Comparison of ENCODE assay signal across 8 cellular contexts in genomic region chr15:58770857-58771620, GRCh38. TPM values are rescaled to one million over a fixed set of nuclear protein-coding genes. Genes with fewer than 3 reads are reported as not detected.
DNase-seq lines count a peak whose midpoint lies in the region; ATAC-seq and TF ChIP-seq lines count a peak whose summit lies in the region.

Gene MINDY2 (plus strand): TSS chr15:58771302. CDS start chr15:58771396, 94 bp downstream.

- peak within 1 kb of the TSS; percentile 89 for H3K9ac ChIP-seq in fibroblast of lung (ENCODE audit: insufficient read depth, low read length)

- intact Hi-C loops in naive thymus-derived CD4-positive, alpha-beta T cell (cut with micrococcal nuclease) = loop anchor here (1.0 to 10.0 kb wide), 11 partner anchors 22 to 918 kb away; partner anchors contain the start of genes ADAM10 (in 2 of the 2), BNIP2 (in 2 of the 2), RNF111 (in 2 of the 2) and SLTM (in 2 of the 2)

- CTCF ChIA-PET in RWPE1 (lab: Yijun Ruan, JAX) = interaction anchor here (0.6 to 1.4 kb wide), 7 partner anchors 21 to 878 kb away, joined by 3 to 10 read pairs (median 4); no protein-coding TSS in a partner anchor
- CTCF ChIA-PET in naive thymus-derived CD4-positive, alpha-beta T cell (lab: Charles Lee) = interaction anchor here (0.6 to 1.5 kb wide), 7 partner anchors 11 to 543 kb away, joined by 3 to 8 read pairs (median 4); partner anchors contain the start of gene ADAM10

- TF ChIP-seq CTCF in LNCaP clone FGC (IDR thresholded peaks at IDR 0.05; ENCODE audit: control insufficient read depth, extremely low read depth, insufficient read depth) (peak; percentile 37), RWPE1 (conservative IDR thresholded peaks at IDR 0.05; ENCODE audit: low read depth) (peak; percentile 32; the same call in 1 of the 2 replicates), fibroblast of lung (conservative IDR thresholded peaks at IDR 0.05 in 1 of 2, IDR thresholded peaks at IDR 0.05 in 1 of 2; ENCODE audit: low read depth in 1 of 2, low read length in 2 of 2) (peak in 1 of 2 donors; percentile 4)

- H3K4me3 ChIP-seq in LNCaP clone FGC (ENCODE audit: low read depth, low read length) = peak within 1 kb of the TSS; percentile 74
- peak within 1 kb of the TSS; percentile 85 to 97 (median 95) for H3K4me3 ChIP-seq in fibroblast of lung (replicated peaks in 1 of 4; ENCODE audit: control extremely low read depth in 1 of 4, insufficient read depth in 1 of 4, low read depth in 3 of 4, low read length in 4 of 4)
- H3K4me3 ChIP-seq in naive thymus-derived CD4-positive, alpha-beta T cell (ENCODE audit: low read length) = peak within 1 kb of the TSS; percentile 83

- H3K4me2 ChIP-seq in fibroblast of lung (ENCODE audit: extremely low read depth, insufficient read depth, low read length) = peak within 1 kb of the TSS; percentile 90

- H3K27me3 ChIP-seq in fibroblast of lung (ENCODE audit: control insufficient read depth, insufficient read depth, low read length) = no peaks in the 10 kb centered on the region
- no peaks in the 10 kb centered on the region for H3K27me3 ChIP-seq in naive thymus-derived CD4-positive, alpha-beta T cell (ENCODE audit: control insufficient read depth in 2 of 2, insufficient read depth in 2 of 2, low read length in 2 of 2)

- no peaks in the 10 kb centered on the region for H3K27me3 Mint-ChIP-seq in activated T-helper 17 cell treated with anti-CD3 and anti-CD28 coated beads, Interleukin-2, amount 50 U/mL, for 72 hours
- H3K27me3 Mint-ChIP-seq in naive thymus-derived CD4-positive, alpha-beta T cell = no peaks in the 10 kb centered on the region
- no peaks in the 10 kb centered on the region for H3K27me3 Mint-ChIP-seq in stimulated activated naive B cell treated with anti-CD40 and anti-IgM and Interleukin-4, amounts not matched to agents 10 μg/mL and 1 μg/mL and 100 μg/mL, for 72 hours

- no peaks in the 10 kb centered on the region for H3K36me3 ChIP-seq in fibroblast of lung (ENCODE audit: control insufficient read depth, insufficient read depth, low read length)
- H3K36me3 ChIP-seq in naive thymus-derived CD4-positive, alpha-beta T cell (ENCODE audit: control insufficient read depth in 2 of 3, insufficient read depth in 3 of 3, low read length in 3 of 3) = peaks cover 0 to 6% (median 0%) of the 10 kb centered on the region in 3 experiments

- H3K4me1 ChIP-seq in fibroblast of lung (ENCODE audit: control insufficient read depth, extremely low read depth, insufficient read depth, low read length) = peaks cover 2% of the 10 kb centered on the region
- peaks cover 24 to 32% of the 10 kb centered on the region in 2 donors for H3K4me1 ChIP-seq in naive thymus-derived CD4-positive, alpha-beta T cell (ENCODE audit: control insufficient read depth in 2 of 2, insufficient read depth in 2 of 2, low read length in 2 of 2)

- H3K79me2 ChIP-seq in fibroblast of lung (ENCODE audit: control insufficient read depth, insufficient read depth, low read length) = peaks cover 35% of the 10 kb centered on the region

- H3K36me3 Mint-ChIP-seq in activated T-helper 17 cell treated with anti-CD3 and anti-CD28 coated beads, Interleukin-2, amount 50 U/mL, for 72 hours (ENCODE audit: low read depth) = no peaks in the 10 kb centered on the region
- peaks cover 0 to 4% (median 0%) of the 10 kb centered on the region in 5 donors for H3K36me3 Mint-ChIP-seq in naive thymus-derived CD4-positive, alpha-beta T cell
- peaks cover 0 to 2% of the 10 kb centered on the region in 2 donors for H3K36me3 Mint-ChIP-seq in stimulated activated naive B cell treated with anti-CD40 and anti-IgM and Interleukin-4, amounts not matched to agents 10 μg/mL and 1 μg/mL and 100 μg/mL, for 72 hours

- DNase-seq in ELF-1 (ENCODE audit: low read depth, low spot score) (peak; percentile 100), GOT3 (lab: John Stamatoyannopoulos, UW) (peak; percentile 93), LNCaP clone FGC (ENCODE audit: low read depth) (peak; percentile 96), RWPE1 (ENCODE audit: low spot score) (peak; percentile 94), fibroblast of lung (ENCODE audit: low read depth in 2 of 2) (peak; percentile 99)
- peak; percentile 85 to 92 (median 90) for DNase-seq in naive thymus-derived CD4-positive, alpha-beta T cell
- peak; percentile 94 for DNase-seq in stimulated activated naive B cell treated with anti-CD40 and anti-IgM and Interleukin-4, amounts not matched to agents 10 μg/mL and 1 μg/mL and 100 μg/mL, for 72 hours

- no peaks in the 10 kb centered on the region for H4K20me1 ChIP-seq in fibroblast of lung (ENCODE audit: control insufficient read depth, extremely low read depth, insufficient read depth, low read length)

- H3K4me3 Mint-ChIP-seq in activated T-helper 17 cell treated with anti-CD3 and anti-CD28 coated beads, Interleukin-2, amount 50 U/mL, for 72 hours = no peak within 1 kb of the TSS
- H3K4me3 Mint-ChIP-seq in naive thymus-derived CD4-positive, alpha-beta T cell = peak within 1 kb of the TSS in 2 of 10 donors; percentile 2 to 20
- peak within 1 kb of the TSS; percentile 90 to 97 for H3K4me3 Mint-ChIP-seq in stimulated activated naive B cell treated with anti-CD40 and anti-IgM and Interleukin-4, amounts not matched to agents 10 μg/mL and 1 μg/mL and 100 μg/mL, for 72 hours

- H3K27ac ChIP-seq in RWPE1 (peak within 1 kb of the TSS; percentile 96), fibroblast of lung (ENCODE audit: insufficient read depth, low read length) (peak within 1 kb of the TSS; percentile 83)
- peak within 1 kb of the TSS; percentile 90 for H3K27ac ChIP-seq in naive thymus-derived CD4-positive, alpha-beta T cell (ENCODE audit: low read depth, low read length)

- ATAC-seq in activated T-helper 17 cell treated with anti-CD3 and anti-CD28 coated beads, Interleukin-2, amount 50 U/mL, for 72 hours (replicated peaks) = peak; percentile 96
- peak; percentile 98 for ATAC-seq in naive thymus-derived CD4-positive, alpha-beta T cell
- peak; percentile 96 to 97 for ATAC-seq in stimulated activated naive B cell treated with anti-CD40 and anti-IgM and Interleukin-4, amounts not matched to agents 10 μg/mL and 1 μg/mL and 100 μg/mL, for 72 hours (replicated peaks)

- H3K9me3 Mint-ChIP-seq in activated T-helper 17 cell treated with anti-CD3 and anti-CD28 coated beads, Interleukin-2, amount 50 U/mL, for 72 hours = peaks cover 3% of the 10 kb centered on the region
- peaks cover 0 to 2% (median 0%) of the 10 kb centered on the region in 11 donors for H3K9me3 Mint-ChIP-seq in naive thymus-derived CD4-positive, alpha-beta T cell
- H3K9me3 Mint-ChIP-seq in stimulated activated naive B cell treated with anti-CD40 and anti-IgM and Interleukin-4, amounts not matched to agents 10 μg/mL and 1 μg/mL and 100 μg/mL, for 72 hours = no peaks in the 10 kb centered on the region

- no peaks in the 10 kb centered on the region for H3K9me3 ChIP-seq in fibroblast of lung (ENCODE audit: control insufficient read depth, insufficient read depth, low read depth, low read length)
- H3K9me3 ChIP-seq in naive thymus-derived CD4-positive, alpha-beta T cell (ENCODE audit: control insufficient read depth in 2 of 3, low read length in 3 of 3) = no peaks in the 10 kb centered on the region

- H3K27ac Mint-ChIP-seq in activated T-helper 17 cell treated with anti-CD3 and anti-CD28 coated beads, Interleukin-2, amount 50 U/mL, for 72 hours = peak within 1 kb of the TSS; percentile 88
- H3K27ac Mint-ChIP-seq in naive thymus-derived CD4-positive, alpha-beta T cell = peak within 1 kb of the TSS in 7 of 9 donors; percentile 86 to 96 (median 93)
- H3K27ac Mint-ChIP-seq in stimulated activated naive B cell treated with anti-CD40 and anti-IgM and Interleukin-4, amounts not matched to agents 10 μg/mL and 1 μg/mL and 100 μg/mL, for 72 hours = peak within 1 kb of the TSS; percentile 98

- POLR2A ChIA-PET in RWPE1 (lab: Yijun Ruan, JAX; ENCODE audit: low non-redundant PET) = interaction anchor here (0.9 to 1.5 kb wide), 5 partner anchors 15 to 543 kb away, joined by 3 to 6 read pairs (median 4); partner anchors contain the start of gene ADAM10
- POLR2A ChIA-PET in naive thymus-derived CD4-positive, alpha-beta T cell (lab: Charles Lee) = interaction anchor here (0.5 to 2.6 kb wide), 15 partner anchors 10 to 1684 kb away, joined by 3 to 40 read pairs (median 3); partner anchors contain the start of gene ADAM10

- H3K4me1 Mint-ChIP-seq in activated T-helper 17 cell treated with anti-CD3 and anti-CD28 coated beads, Interleukin-2, amount 50 U/mL, for 72 hours = peaks cover 5% of the 10 kb centered on the region
- H3K4me1 Mint-ChIP-seq in naive thymus-derived CD4-positive, alpha-beta T cell = peaks cover 0 to 21% (median 9%) of the 10 kb centered on the region in 7 donors
- H3K4me1 Mint-ChIP-seq in stimulated activated naive B cell treated with anti-CD40 and anti-IgM and Interleukin-4, amounts not matched to agents 10 μg/mL and 1 μg/mL and 100 μg/mL, for 72 hours = peaks cover 0 to 3% of the 10 kb centered on the region in 2 donors

- peak within 1 kb of the TSS; percentile 70 for H2AFZ ChIP-seq in fibroblast of lung (ENCODE audit: low read length)

RNA-seq across cellular contexts. Expression of gene MINDY2, which starts in this region (rescaled TPM):
- 10 to 100 TPM; 17.2 to 33.0 TPM for total RNA-seq in activated T-helper 17 cell treated with anti-CD3 and anti-CD28 coated beads, Interleukin-2, amount 50 U/mL, for 72 hours
- 16.2 and 22.3 TPM in 2 replicates for total RNA-seq in fibroblast of lung
- polyA plus RNA-seq in fibroblast of lung = 15.4 and 21.1 TPM in 2 replicates
- 10.1 and 13.5 TPM in 2 replicates for polyA plus RNA-seq in fibroblast of lung (2012)
- 0.75 and 2.8 TPM in 2 replicates for polyA minus RNA-seq in fibroblast of lung (ENCODE audit: low replicate concordance)
- 10 to 100 TPM; 10.4 to 16.6 (median 11.5) TPM for total RNA-seq in naive thymus-derived CD4-positive, alpha-beta T cell
- 1 to 10 TPM; 8.9 to 10.0 TPM for polyA plus RNA-seq in naive thymus-derived CD4-positive, alpha-beta T cell

Comparison
In these comparisons a context has a peak if more than half of its experiments do, and no peak if none do; other contexts are left out.
1. Peak in every context shown above with its lines: DNase-seq, ATAC-seq, H3K4me3 ChIP-seq and H3K27ac ChIP-seq.